8 cellular contexts compared by ENCODE assay signal in genomic region chr15:70141376-70142071, GRCh38. TPM values are rescaled to one million over a fixed set of nuclear protein-coding genes. Genes with fewer than 3 reads are reported as not detected.
A peak's percentile ranks its signal among the peaks of the same experiment; 100 is the strongest.
DNase-seq lines count a peak whose midpoint lies in the region; ATAC-seq and TF ChIP-seq lines count a peak whose summit lies in the region.

No MANE protein-coding gene starts in this region.

- H3K27ac Mint-ChIP-seq in activated T-cell treated with anti-CD3 and anti-CD28 coated beads, Interleukin-2, amount 50 U/mL, for 24 hours, result peak overlapping the region; percentile 72
- peak overlapping the region; percentile 61 for H3K27ac Mint-ChIP-seq in activated B cell treated with CpG ODN at 0.5 μM for 24 hours
- H3K27ac Mint-ChIP-seq in osteocyte (ENCODE audit: unreplicated experiment), result no peak overlapping the region

- no peak for DNase-seq in activated T-cell treated with anti-CD3 and anti-CD28 coated beads, Interleukin-2, amount 50 U/mL, for 24 hours
- no peak for DNase-seq in activated T-cell treated with anti-CD3 and anti-CD28 coated beads, Interleukin-2, amount 50 U/mL, for 1 hour
- DNase-seq in activated B cell treated with CpG ODN at 0.5 μM for 24 hours, result no peak
- DNase-seq in left lung, result no peak
- DNase-seq in thoracic aorta (ENCODE audit: low spot score), result no peak
- DNase-seq in osteocyte (ENCODE audit: extremely low spot score, unreplicated experiment), result no peak
- DNase-seq in mesenteric fat pad (ENCODE audit: low spot score), result no peak
- DNase-seq in middle frontal gyrus (ENCODE audit: extremely low spot score, low spot score), result no peak

- H3K4me1 ChIP-seq in left lung, result peaks cover 22 to 46% of the 10 kb centered on the region in 2 donors
- H3K4me1 ChIP-seq in thoracic aorta (ENCODE audit: control insufficient read depth in 1 of 2, low read depth in 2 of 2), result peaks cover 3 to 19% of the 10 kb centered on the region in 2 donors

- no peaks in the 10 kb centered on the region for H3K9me3 Mint-ChIP-seq in activated T-cell treated with anti-CD3 and anti-CD28 coated beads, Interleukin-2, amount 50 U/mL, for 24 hours
- H3K9me3 Mint-ChIP-seq in activated B cell treated with CpG ODN at 0.5 μM for 24 hours (no peaks in the 10 kb centered on the region), osteocyte (ENCODE audit: unreplicated experiment) (no peaks in the 10 kb centered on the region)

- ATAC-seq in activated B cell treated with CpG ODN at 0.5 μM for 24 hours (ENCODE audit: low read depth), result no peak
- peak; percentile 55 for ATAC-seq in left lung
- ATAC-seq in thoracic aorta (ENCODE audit: insufficient number of reproducible peaks, low FRiP score, low read depth), result no peak

- peaks cover 38% of the 10 kb centered on the region for H3K27me3 Mint-ChIP-seq in activated T-cell treated with anti-CD3 and anti-CD28 coated beads, Interleukin-2, amount 50 U/mL, for 24 hours
- H3K27me3 Mint-ChIP-seq in activated B cell treated with CpG ODN at 0.5 μM for 24 hours (peaks cover 12% of the 10 kb centered on the region), osteocyte (ENCODE audit: unreplicated experiment) (peaks cover 56% of the 10 kb centered on the region)

- H3K36me3 Mint-ChIP-seq in activated T-cell treated with anti-CD3 and anti-CD28 coated beads, Interleukin-2, amount 50 U/mL, for 24 hours (ENCODE audit: low read depth), result no peaks in the 10 kb centered on the region
- H3K36me3 Mint-ChIP-seq in activated B cell treated with CpG ODN at 0.5 μM for 24 hours (ENCODE audit: low read depth) (no peaks in the 10 kb centered on the region), osteocyte (ENCODE audit: unreplicated experiment) (no peaks in the 10 kb centered on the region)

- H3K4me3 Mint-ChIP-seq in activated T-cell treated with anti-CD3 and anti-CD28 coated beads, Interleukin-2, amount 50 U/mL, for 24 hours, result peak overlapping the region; percentile 27
- H3K4me3 Mint-ChIP-seq in activated B cell treated with CpG ODN at 0.5 μM for 24 hours (peak overlapping the region; percentile 52), osteocyte (ENCODE audit: unreplicated experiment) (no peak overlapping the region)

- H3K4me1 Mint-ChIP-seq in activated T-cell treated with anti-CD3 and anti-CD28 coated beads, Interleukin-2, amount 50 U/mL, for 24 hours (ENCODE audit: low read depth), result peaks cover 33% of the 10 kb centered on the region
- H3K4me1 Mint-ChIP-seq in activated B cell treated with CpG ODN at 0.5 μM for 24 hours (peaks cover 33% of the 10 kb centered on the region), osteocyte (ENCODE audit: unreplicated experiment) (peaks cover 17% of the 10 kb centered on the region)

- POLR2A ChIA-PET in activated B cell treated with CpG ODN at 0.5 μM for 24 hours (lab: Charles Lee), result interaction anchor here (0.8 to 1.5 kb wide), 6 partner anchors 42 to 423 kb away, joined by 3 to 4 read pairs (median 3); partner anchors contain the start of gene TLE3

- intact Hi-C loops in activated B cell treated with CpG ODN at 0.5 μM for 24 hours (cut with micrococcal nuclease), result no loop called here
- intact Hi-C loops in left lung (cut with DNase I), result no loop called here

- H3K9me3 ChIP-seq in left lung, result no peaks in the 10 kb centered on the region
- H3K9me3 ChIP-seq in thoracic aorta, result no peaks in the 10 kb centered on the region

- peak overlapping the region in 1 of 2 donors; percentile 9 for H3K4me3 ChIP-seq in left lung
- H3K4me3 ChIP-seq in thoracic aorta, result peak overlapping the region; percentile 57

- H3K36me3 ChIP-seq in left lung (no peaks in the 10 kb centered on the region), thoracic aorta (no peaks in the 10 kb centered on the region)

- H3K27me3 ChIP-seq in left lung (peaks cover 0 to 5% of the 10 kb centered on the region in 2 donors), thoracic aorta (replicated peaks; ENCODE audit: insufficient read depth) (no peaks in the 10 kb centered on the region)

- TF ChIP-seq CTCF in activated B cell treated with CpG ODN at 0.5 μM for 24 hours (IDR thresholded peaks at IDR 0.05) (no peak), left lung (IDR thresholded peaks at IDR 0.05) (no peak), thoracic aorta (IDR thresholded peaks at IDR 0.05) (no peak), osteocyte (IDR thresholded peaks at IDR 0.05) (no peak)

- CTCF ChIA-PET in activated B cell treated with CpG ODN at 0.5 μM for 24 hours (lab: Charles Lee), result interaction anchor here (0.5 to 1.3 kb wide), 3 partner anchors 20 to 325 kb away, joined by 3 to 6 read pairs (median 4); partner anchors contain the start of gene TLE3

- peak overlapping the region in 1 of 2 donors; percentile 70 for H3K27ac ChIP-seq in left lung
- no peak overlapping the region for H3K27ac ChIP-seq in thoracic aorta

RNA-seq across cellular contexts. Expression of gene TLE3, which starts 43.8 kb away (rescaled TPM):
- 106 and 110 TPM in 2 replicates for total RNA-seq in activated B cell treated with CpG ODN at 0.5 μM for 24 hours
- total RNA-seq in left lung, result 10 to 100 TPM; 48.2 to 69.9 TPM
- 100 to 1,000 TPM in 1 of 2 donors, 10 to 100 TPM in 1; 78.3 to 124 TPM for total RNA-seq in thoracic aorta
- total RNA-seq in osteocyte, result 27.8 and 28.8 TPM in 2 replicates
- 52.5 TPM for total RNA-seq in mesenteric fat pad
